ENCODE assay signal across 10 cellular contexts in the genomic region with DNA sequence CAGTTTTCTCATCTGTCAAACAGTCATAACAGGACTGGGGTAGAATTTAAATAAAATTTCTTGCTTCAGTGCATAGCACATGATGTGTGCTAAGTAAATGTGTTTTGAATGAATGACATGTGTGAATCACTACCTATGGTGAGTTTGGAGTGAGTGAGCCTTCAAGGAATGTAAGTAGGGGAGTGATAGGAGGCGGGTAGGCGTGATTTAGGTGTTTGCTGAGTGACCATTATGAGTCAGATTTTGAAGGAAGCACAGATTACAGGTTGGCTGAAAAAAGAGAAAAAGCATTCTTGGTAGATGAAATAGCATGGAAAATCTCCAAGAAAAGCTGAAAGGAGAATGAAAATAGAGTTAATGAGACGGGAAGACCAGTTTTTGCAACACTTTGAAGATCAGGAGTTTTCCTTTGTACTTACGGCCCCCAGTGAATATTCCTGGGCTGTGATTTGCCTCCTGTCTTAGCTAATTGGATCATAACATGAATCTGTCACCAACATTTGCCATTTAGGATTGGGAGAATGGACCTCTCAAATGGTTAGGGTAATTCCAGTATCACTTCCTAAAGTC.
DNase-seq lines count a peak whose midpoint lies in the region; ATAC-seq, FAIRE-seq and TF ChIP-seq lines count a peak whose summit lies in the region.
"Had no signal": no experiment of that assay in that cellular context is flagged by ENCODE, and none has a peak within 500 bp of the region (broad histone marks: within the 10 kb centered on the region; RNA-seq: fewer than 3 reads in every experiment).

No MANE protein-coding gene starts in this region.

- H3K79me2 ChIP-seq in GM12878 (ENCODE audit: control insufficient read depth, insufficient read depth, low read length): no peaks in the 10 kb centered on the region

- peak; percentile 67 for ATAC-seq in HG03442 (IDR thresholded peaks at IDR 0.05; ENCODE audit: unreplicated experiment)
- no peak for ATAC-seq in GM12878
- no peak for ATAC-seq in activated naive CD4-positive, alpha-beta T cell treated with anti-CD3 and anti-CD28 coated beads, Interleukin-2, amount 50 U/mL, for 72 hours
- ATAC-seq: activated T-cell treated with anti-CD3 and anti-CD28 coated beads, Interleukin-2, amount 50 U/mL, for 72 hours had no signal

- H3K27me3 Mint-ChIP-seq in mesothelial cell of epicardium (ENCODE audit: low read depth): no peaks in the 10 kb centered on the region
- no peaks in the 10 kb centered on the region for H3K27me3 Mint-ChIP-seq in activated CD4-positive, alpha-beta memory T cell treated with anti-CD3 and anti-CD28 coated beads, Interleukin-2, amount 10 ng/mL, durations not matched to agents 7 days and 5 days

- in situ Hi-C loops in GM12878 (cut with MboI): no loop called here

- H3K27ac Mint-ChIP-seq in mesothelial cell of epicardium: peak overlapping the region; percentile 74
- H3K27ac Mint-ChIP-seq in activated CD4-positive, alpha-beta memory T cell treated with anti-CD3 and anti-CD28 coated beads, Interleukin-2, amount 10 ng/mL, durations not matched to agents 7 days and 5 days: no peak overlapping the region
- H3K27ac Mint-ChIP-seq in activated naive CD4-positive, alpha-beta T cell treated with anti-CD3 and anti-CD28 coated beads, Interleukin-2, amount 50 U/mL, for 72 hours: no peak overlapping the region
- H3K27ac Mint-ChIP-seq: activated T-cell treated with anti-CD3 and anti-CD28 coated beads, Interleukin-2, amount 50 U/mL, for 72 hours had no signal

- no peak overlapping the region for H3K9ac ChIP-seq in GM12878 (ENCODE audit: control insufficient read depth, insufficient read depth, low read length)

- no peaks in the 10 kb centered on the region for H3K9me3 ChIP-seq in GM12878 (replicated peaks; ENCODE audit: control insufficient read depth, insufficient read depth, low read length)

- no peaks in the 10 kb centered on the region for H3K4me1 ChIP-seq in GM12878 (ENCODE audit: control insufficient read depth, insufficient read depth, low read length)

- 21% methylated on average over 4 of the region's 4 CpGs for WGBS in GM12878 (ENCODE audit: insufficient coverage, insufficient replicate concordance, low lambda C conversion rate, missing lambda C conversion rate)

- H2AFZ ChIP-seq in GM12878 (ENCODE audit: control insufficient read depth, low read depth, low read length): no peak overlapping the region

- RAD21 ChIA-PET in GM12878 (lab: Charles Lee; ENCODE audit: unreplicated experiment): no interaction called here

- H3K27ac ChIP-seq in GM12878 (ENCODE audit: control insufficient read depth, insufficient read depth): no peak overlapping the region

- FAIRE-seq in GM12878 (lab: Jason Lieb, UNC): no peak

- peak overlapping the region; percentile 19; the same call in 1 of the 2 replicates for H3K4me2 ChIP-seq in GM12878 (ENCODE audit: control insufficient read depth, insufficient read depth)

- TF ChIP-seq CTCF in GM12878 (IDR thresholded peaks at IDR 0.05 in 2 of 3, conservative IDR thresholded peaks at IDR 0.05 in 1 of 3; ENCODE audit: control insufficient read depth in 2 of 3, extremely low read depth in 1 of 3, insufficient read depth in 1 of 3, low read depth in 3 of 3, low read length in 3 of 3): no peak
- TF ChIP-seq CTCF in mesothelial cell of epicardium (IDR thresholded peaks at IDR 0.05; ENCODE audit: unreplicated experiment): no peak

- no TSS peak for BruUV-seq in GM12878 (replicated peaks; lab: Mats Ljungman, UMichigan)

- intact Hi-C loops in GM12878 (cut with micrococcal nuclease; ENCODE audit: unreplicated experiment): no loop called here

- no peak for TF ChIP-seq EP300 in GM12878 (IDR thresholded peaks at IDR 0.05; ENCODE audit: borderline replicate concordance in 1 of 2, control insufficient read depth in 1 of 2, low read depth in 2 of 2, low read length in 2 of 2)

- no peak for TF ChIP-seq RAD21 in GM12878 (IDR thresholded peaks at IDR 0.05; ENCODE audit: insufficient read depth, low read depth, low read length)

- H3K4me1 Mint-ChIP-seq in mesothelial cell of epicardium: peaks cover 10% of the 10 kb centered on the region
- H3K4me1 Mint-ChIP-seq in activated CD4-positive, alpha-beta memory T cell treated with anti-CD3 and anti-CD28 coated beads, Interleukin-2, amount 10 ng/mL, durations not matched to agents 7 days and 5 days: no peaks in the 10 kb centered on the region

- no peaks in the 10 kb centered on the region for H3K36me3 ChIP-seq in GM12878 (ENCODE audit: control insufficient read depth in 2 of 2, insufficient read depth in 2 of 2, low read length in 1 of 2)

- CTCF ChIA-PET in GM12878 (lab: Yijun Ruan, JAX): no interaction called here
- CTCF ChIA-PET in activated CD4-positive, alpha-beta memory T cell treated with anti-CD3 and anti-CD28 coated beads, Interleukin-2, amount 10 ng/mL, durations not matched to agents 7 days and 5 days (lab: Charles Lee): no interaction called here

- no peak overlapping the region for H3K4me3 ChIP-seq in GM12878

- no peak overlapping the region for H3K4me3 Mint-ChIP-seq in mesothelial cell of epicardium
- no peak overlapping the region for H3K4me3 Mint-ChIP-seq in activated CD4-positive, alpha-beta memory T cell treated with anti-CD3 and anti-CD28 coated beads, Interleukin-2, amount 10 ng/mL, durations not matched to agents 7 days and 5 days
- H3K4me3 Mint-ChIP-seq: activated T-cell treated with anti-CD3 and anti-CD28 coated beads, Interleukin-2, amount 50 U/mL, for 72 hours had no signal

- SMC1A ChIA-PET in GM12878 (lab: Charles Lee; ENCODE audit: uncharacterized antibody, unreplicated experiment): no interaction called here

- no peaks in the 10 kb centered on the region for H4K20me1 ChIP-seq in GM12878 (ENCODE audit: control insufficient read depth, insufficient read depth)

- TF ChIP-seq POLR2A in GM12878 (IDR thresholded peaks at IDR 0.05; ENCODE audit: low read depth, low read length): no peak

- POLR2A ChIA-PET in GM12878 (lab: Charles Lee): no interaction called here
- POLR2A ChIA-PET in activated CD4-positive, alpha-beta memory T cell treated with anti-CD3 and anti-CD28 coated beads, Interleukin-2, amount 10 ng/mL, durations not matched to agents 7 days and 5 days (lab: Charles Lee): no interaction called here

- no peaks in the 10 kb centered on the region for H3K9me3 Mint-ChIP-seq in mesothelial cell of epicardium
- no peaks in the 10 kb centered on the region for H3K9me3 Mint-ChIP-seq in activated CD4-positive, alpha-beta memory T cell treated with anti-CD3 and anti-CD28 coated beads, Interleukin-2, amount 10 ng/mL, durations not matched to agents 7 days and 5 days
- H3K9me3 Mint-ChIP-seq in activated naive CD4-positive, alpha-beta T cell treated with anti-CD3 and anti-CD28 coated beads, Interleukin-2, amount 50 U/mL, for 72 hours: no peaks in the 10 kb centered on the region
- H3K9me3 Mint-ChIP-seq: activated T-cell treated with anti-CD3 and anti-CD28 coated beads, Interleukin-2, amount 50 U/mL, for 72 hours had no signal

- H3K27me3 ChIP-seq in GM12878 (replicated peaks in 1 of 2; ENCODE audit: control insufficient read depth in 2 of 2, insufficient read depth in 2 of 2, low read length in 1 of 2): no peaks in the 10 kb centered on the region

- DNase-seq in COLO829 (ENCODE audit: low spot score) (peak; percentile 12), GM12878 (ENCODE audit: low read depth, low spot score) (peak; percentile 4), mesothelial cell of epicardium (ENCODE audit: low spot score in 2 of 2, unreplicated experiment in 2 of 2) (no peak), NCI-H2196 treated with DMSO at 0.1 percent for 48 hours (lab: John Stamatoyannopoulos, UW; ENCODE audit: unreplicated experiment) (no peak)
- no peak for DNase-seq in activated CD4-positive, alpha-beta memory T cell treated with anti-CD3 and anti-CD28 coated beads, Interleukin-2, amount 10 ng/mL, durations not matched to agents 7 days and 5 days
- DNase-seq in activated CD4-positive, alpha-beta T cell treated with anti-CD3 and anti-CD28 coated beads for 48 hours: no peak
- DNase-seq in activated naive CD4-positive, alpha-beta T cell treated with anti-CD3 and anti-CD28 coated beads, Interleukin-2, amount 50 U/mL, for 72 hours (ENCODE audit: low spot score in 2 of 2): no peak
- DNase-seq: activated T-cell treated with anti-CD3 and anti-CD28 coated beads, Interleukin-2, amount 50 U/mL, for 72 hours; DND-41 had no signal

- H3K36me3 Mint-ChIP-seq in mesothelial cell of epicardium: no peaks in the 10 kb centered on the region
- H3K36me3 Mint-ChIP-seq in activated CD4-positive, alpha-beta memory T cell treated with anti-CD3 and anti-CD28 coated beads, Interleukin-2, amount 10 ng/mL, durations not matched to agents 7 days and 5 days (ENCODE audit: low read depth): no peaks in the 10 kb centered on the region
- no peaks in the 10 kb centered on the region for H3K36me3 Mint-ChIP-seq in activated naive CD4-positive, alpha-beta T cell treated with anti-CD3 and anti-CD28 coated beads, Interleukin-2, amount 50 U/mL, for 72 hours

TF ChIP-seq in GM12878, 131 proteins besides CTCF, POLR2A, EP300 and RAD21 (continues in another document):
- TF ChIP-seq, protein P1, sequence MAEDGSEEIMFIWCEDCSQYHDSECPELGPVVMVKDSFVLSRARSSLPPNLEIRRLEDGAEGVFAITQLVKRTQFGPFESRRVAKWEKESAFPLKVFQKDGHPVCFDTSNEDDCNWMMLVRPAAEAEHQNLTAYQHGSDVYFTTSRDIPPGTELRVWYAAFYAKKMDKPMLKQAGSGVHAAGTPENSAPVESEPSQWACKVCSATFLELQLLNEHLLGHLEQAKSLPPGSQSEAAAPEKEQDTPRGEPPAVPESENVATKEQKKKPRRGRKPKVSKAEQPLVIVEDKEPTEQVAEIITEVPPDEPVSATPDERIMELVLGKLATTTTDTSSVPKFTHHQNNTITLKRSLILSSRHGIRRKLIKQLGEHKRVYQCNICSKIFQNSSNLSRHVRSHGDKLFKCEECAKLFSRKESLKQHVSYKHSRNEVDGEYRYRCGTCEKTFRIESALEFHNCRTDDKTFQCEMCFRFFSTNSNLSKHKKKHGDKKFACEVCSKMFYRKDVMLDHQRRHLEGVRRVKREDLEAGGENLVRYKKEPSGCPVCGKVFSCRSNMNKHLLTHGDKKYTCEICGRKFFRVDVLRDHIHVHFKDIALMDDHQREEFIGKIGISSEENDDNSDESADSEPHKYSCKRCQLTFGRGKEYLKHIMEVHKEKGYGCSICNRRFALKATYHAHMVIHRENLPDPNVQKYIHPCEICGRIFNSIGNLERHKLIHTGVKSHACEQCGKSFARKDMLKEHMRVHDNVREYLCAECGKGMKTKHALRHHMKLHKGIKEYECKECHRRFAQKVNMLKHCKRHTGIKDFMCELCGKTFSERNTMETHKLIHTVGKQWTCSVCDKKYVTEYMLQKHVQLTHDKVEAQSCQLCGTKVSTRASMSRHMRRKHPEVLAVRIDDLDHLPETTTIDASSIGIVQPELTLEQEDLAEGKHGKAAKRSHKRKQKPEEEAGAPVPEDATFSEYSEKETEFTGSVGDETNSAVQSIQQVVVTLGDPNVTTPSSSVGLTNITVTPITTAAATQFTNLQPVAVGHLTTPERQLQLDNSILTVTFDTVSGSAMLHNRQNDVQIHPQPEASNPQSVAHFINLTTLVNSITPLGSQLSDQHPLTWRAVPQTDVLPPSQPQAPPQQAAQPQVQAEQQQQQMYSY (CRISPR knock-in tag; IDR thresholded peaks at IDR 0.05): no peak
- TF ChIP-seq BHLHE40 (IDR thresholded peaks at IDR 0.05; ENCODE audit: borderline replicate concordance in 1 of 2, low read depth in 2 of 2, low read length in 1 of 2): peak in 1 of 2 experiments; percentile 22; a peak in 1 of 4 replicates

Comparison
In these comparisons a context has a peak if more than half of its experiments do, and no peak if none do; other contexts are left out.
1. DNase-seq: peak in COLO829 (single experiment) and GM12878 (single experiment); none in mesothelial cell of epicardium (0 of 2), NCI-H2196 treated with DMSO at 0.1 percent for 48 hours (single experiment), activated CD4-positive, alpha-beta memory T cell treated with anti-CD3 and anti-CD28 coated beads, Interleukin-2, amount 10 ng/mL, durations not matched to agents 7 days and 5 days (single experiment), activated CD4-positive, alpha-beta T cell treated with anti-CD3 and anti-CD28 coated beads for 48 hours (single experiment) and activated naive CD4-positive, alpha-beta T cell treated with anti-CD3 and anti-CD28 coated beads, Interleukin-2, amount 50 U/mL, for 72 hours (0 of 2).